ENCODE assay signal across 23 cellular contexts in the genomic region with DNA sequence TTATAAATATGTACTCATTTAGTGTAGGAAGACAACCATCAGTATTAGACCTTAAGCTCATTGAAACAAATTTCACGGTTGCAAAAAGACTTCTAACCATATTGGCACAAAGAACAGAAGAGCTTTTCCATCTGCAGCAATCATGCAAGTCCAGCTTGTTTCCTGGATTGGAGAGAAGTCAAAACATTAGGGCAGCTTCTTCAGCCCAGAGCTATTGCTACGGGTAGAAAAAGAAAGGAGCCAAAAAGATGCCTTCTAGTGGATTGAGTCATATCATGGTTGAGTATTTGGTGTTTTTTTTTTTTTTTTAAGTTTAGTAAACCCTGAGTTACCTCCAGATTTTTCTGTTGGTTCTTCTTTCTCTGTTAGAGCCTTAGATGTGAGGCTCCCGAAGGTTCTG.
DNase-seq lines count a peak whose midpoint lies in the region; ATAC-seq and TF ChIP-seq lines count a peak whose summit lies in the region.
"Had no signal": no experiment of that assay in that cellular context is flagged by ENCODE, and none has a peak within 500 bp of the region (broad histone marks: within the 10 kb centered on the region; RNA-seq: fewer than 3 reads in every experiment).

No MANE protein-coding gene starts in this region.

- H3K4me2 ChIP-seq in fibroblast of lung (ENCODE audit: extremely low read depth, insufficient read depth, low read length): peak overlapping the region; percentile 9

- DNase-seq in NCI-H446 treated with DMSO at 0.1 percent for 48 hours (lab: John Stamatoyannopoulos, UW): peak; percentile 9
- no peak for DNase-seq in NCI-H446 (lab: John Stamatoyannopoulos, UW)
- DNase-seq in fibroblast of lung (ENCODE audit: low read depth in 2 of 2): peak in 1 of 2 donors; percentile 68
- DNase-seq in stromal cell of bone marrow (ENCODE audit: low read depth): peak; percentile 69
- DNase-seq in NCI-H748 (lab: John Stamatoyannopoulos, UW; ENCODE audit: unreplicated experiment): no peak
- DNase-seq in NCI-H146 (lab: John Stamatoyannopoulos, UW): no peak
- DNase-seq: activated CD4-positive, alpha-beta memory T cell treated with anti-CD3 and anti-CD28 coated beads, Interleukin-2, amount 10 ng/mL, durations not matched to agents 7 days and 5 days; activated effector memory CD4-positive, alpha-beta T cell treated with Interleukin-2 at 50 U/mL for 16 hours; effector memory CD8-positive, alpha-beta T cell; heart left ventricle; left cardiac atrium; NCI-H1436; NCI-H524 treated with DMSO at 0.1 percent for 48 hours; SIG-M5; SW 1271 had no signal

- peaks cover 11% of the 10 kb centered on the region for H3K4me1 Mint-ChIP-seq in activated T-helper 17 cell treated with anti-CD3 and anti-CD28 coated beads, Interleukin-2, amount 50 U/mL, for 72 hours

- no peak overlapping the region for H3K9ac ChIP-seq in fibroblast of lung (ENCODE audit: insufficient read depth, low read length)

- ATAC-seq in activated T-helper 17 cell treated with anti-CD3 and anti-CD28 coated beads, Interleukin-2, amount 50 U/mL, for 72 hours (replicated peaks): no peak
- ATAC-seq in GM19452 (IDR thresholded peaks at IDR 0.05; ENCODE audit: unreplicated experiment): no peak
- ATAC-seq: activated CD4-positive, CD25-positive, alpha-beta regulatory T cell treated with anti-CD3 and anti-CD28 coated beads, Interleukin-2, amount 50 U/mL, for 24 hours; effector memory CD8-positive, alpha-beta T cell; heart left ventricle; K562 had no signal

- H4K20me1 ChIP-seq in fibroblast of lung (ENCODE audit: control insufficient read depth, extremely low read depth, insufficient read depth, low read length): no peaks in the 10 kb centered on the region

- H3K4me1 ChIP-seq in fibroblast of lung (ENCODE audit: control insufficient read depth, extremely low read depth, insufficient read depth, low read length): no peaks in the 10 kb centered on the region

- no peak for TF ChIP-seq CTCF in fibroblast of lung (conservative IDR thresholded peaks at IDR 0.05 in 1 of 2, IDR thresholded peaks at IDR 0.05 in 1 of 2; ENCODE audit: low read depth in 1 of 2, low read length in 2 of 2)

- no peak overlapping the region for H2AFZ ChIP-seq in fibroblast of lung (ENCODE audit: low read length)

- no peaks in the 10 kb centered on the region for H3K27me3 Mint-ChIP-seq in activated T-helper 17 cell treated with anti-CD3 and anti-CD28 coated beads, Interleukin-2, amount 50 U/mL, for 72 hours
- H3K27me3 Mint-ChIP-seq: activated CD4-positive, alpha-beta memory T cell treated with anti-CD3 and anti-CD28 coated beads, Interleukin-2, amount 10 ng/mL, durations not matched to agents 7 days and 5 days; brain; effector memory CD8-positive, alpha-beta T cell; type B pancreatic cell had no signal

- H3K36me3 ChIP-seq in fibroblast of lung (ENCODE audit: control insufficient read depth, insufficient read depth, low read length): no peaks in the 10 kb centered on the region
- H3K36me3 ChIP-seq: esophagus muscularis mucosa had no signal

- no peaks in the 10 kb centered on the region for H3K9me3 ChIP-seq in fibroblast of lung (ENCODE audit: control insufficient read depth, insufficient read depth, low read depth, low read length)
- H3K9me3 ChIP-seq: esophagus muscularis mucosa, heart left ventricle had no signal

- no peaks in the 10 kb centered on the region for H3K27me3 ChIP-seq in fibroblast of lung (ENCODE audit: control insufficient read depth, insufficient read depth, low read length)
- H3K27me3 ChIP-seq: esophagus muscularis mucosa, heart left ventricle had no signal

- peak overlapping the region; percentile 13 for H3K27ac Mint-ChIP-seq in activated T-helper 17 cell treated with anti-CD3 and anti-CD28 coated beads, Interleukin-2, amount 50 U/mL, for 72 hours
- H3K27ac Mint-ChIP-seq: activated CD4-positive, alpha-beta memory T cell treated with anti-CD3 and anti-CD28 coated beads, Interleukin-2, amount 10 ng/mL, durations not matched to agents 7 days and 5 days; brain; effector memory CD8-positive, alpha-beta T cell had no signal

- H3K4me3 ChIP-seq in fibroblast of lung (replicated peaks in 1 of 4; ENCODE audit: control extremely low read depth in 1 of 4, insufficient read depth in 1 of 4, low read depth in 3 of 4, low read length in 4 of 4): no peak overlapping the region
- H3K4me3 ChIP-seq: esophagus muscularis mucosa, heart left ventricle, K562 had no signal

- H3K27ac ChIP-seq in fibroblast of lung (ENCODE audit: insufficient read depth, low read length): no peak overlapping the region
- H3K27ac ChIP-seq: 22Rv1, esophagus muscularis mucosa, heart left ventricle had no signal

- H3K4me3 Mint-ChIP-seq in activated T-helper 17 cell treated with anti-CD3 and anti-CD28 coated beads, Interleukin-2, amount 50 U/mL, for 72 hours: no peak overlapping the region
- H3K4me3 Mint-ChIP-seq: activated CD4-positive, alpha-beta memory T cell treated with anti-CD3 and anti-CD28 coated beads, Interleukin-2, amount 10 ng/mL, durations not matched to agents 7 days and 5 days; brain; effector memory CD8-positive, alpha-beta T cell; type B pancreatic cell had no signal

- no peaks in the 10 kb centered on the region for H3K9me3 Mint-ChIP-seq in activated T-helper 17 cell treated with anti-CD3 and anti-CD28 coated beads, Interleukin-2, amount 50 U/mL, for 72 hours
- H3K9me3 Mint-ChIP-seq: activated CD4-positive, alpha-beta memory T cell treated with anti-CD3 and anti-CD28 coated beads, Interleukin-2, amount 10 ng/mL, durations not matched to agents 7 days and 5 days; effector memory CD8-positive, alpha-beta T cell; type B pancreatic cell had no signal

- peaks cover 20% of the 10 kb centered on the region for H3K36me3 Mint-ChIP-seq in activated T-helper 17 cell treated with anti-CD3 and anti-CD28 coated beads, Interleukin-2, amount 50 U/mL, for 72 hours (ENCODE audit: low read depth)
- H3K36me3 Mint-ChIP-seq: brain had no signal

- no peaks in the 10 kb centered on the region for H3K79me2 ChIP-seq in fibroblast of lung (ENCODE audit: control insufficient read depth, insufficient read depth, low read length)

Comparison
In these comparisons a context has a peak if more than half of its experiments do, and no peak if none do; other contexts are left out.
1. DNase-seq: peak in NCI-H446 treated with DMSO at 0.1 percent for 48 hours (single experiment) and stromal cell of bone marrow (single experiment); none in NCI-H446 (0 of 2), NCI-H748 (single experiment) and NCI-H146 (single experiment).